Comparison of ENCODE assay signal across 25 cellular contexts in the genomic region with DNA sequence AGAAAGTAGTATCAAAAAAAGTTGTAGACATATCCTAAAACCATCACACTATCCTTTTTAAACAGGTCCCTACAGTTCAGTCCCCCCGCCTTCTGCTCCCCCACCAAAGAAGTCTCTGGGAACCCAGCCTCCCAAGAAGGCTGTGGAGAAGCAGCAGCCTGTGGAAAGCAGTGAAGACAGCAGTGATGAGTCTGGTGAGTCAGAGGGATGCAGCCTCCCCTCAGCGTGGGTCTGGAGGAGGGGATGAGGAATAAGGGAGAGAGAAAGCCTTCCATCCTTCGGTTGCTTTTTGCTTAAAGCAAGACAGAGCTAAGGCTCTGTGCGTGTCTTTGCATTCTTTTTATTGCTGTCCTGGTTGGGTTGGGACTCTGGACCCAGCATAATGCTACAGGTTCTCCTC. TPM values are rescaled to one million over a fixed set of nuclear protein-coding genes. Genes with fewer than 3 reads are reported as not detected.
DNase-seq lines count a peak whose midpoint lies in the region; FAIRE-seq and TF ChIP-seq lines count a peak whose summit lies in the region.
"Had no signal": no experiment of that assay in that cellular context is flagged by ENCODE, and none has a peak within 500 bp of the region (broad histone marks: within the 10 kb centered on the region; RNA-seq: fewer than 3 reads in every experiment).

No MANE protein-coding gene starts in this region.

- H3K23ac ChIP-seq in mesenchymal stem cell (ENCODE audit: low read length in 2 of 2): no peak overlapping the region

- no peak for TF ChIP-seq CTCF in prostate gland (IDR thresholded peaks at IDR 0.05)

- H2AFZ ChIP-seq in mesenchymal stem cell (ENCODE audit: low read depth, low read length): no peak overlapping the region
- H2AFZ ChIP-seq: GM23338 had no signal

- no peak overlapping the region for H2BK15ac ChIP-seq in mesenchymal stem cell (ENCODE audit: low read depth, poor library complexity, severe bottlenecking)

- H3K9ac ChIP-seq in adipocyte (ENCODE audit: low read length): peak overlapping the region; percentile 7
- peak overlapping the region; percentile 11 for H3K9ac ChIP-seq in mesenchymal stem cell (ENCODE audit: low read length)
- H3K9ac ChIP-seq: KMS-11 had no signal

- no peak overlapping the region for H2AK5ac ChIP-seq in mesenchymal stem cell (ENCODE audit: low read length, severe bottlenecking)

- peaks cover 14% of the 10 kb centered on the region for H3K36me3 Mint-ChIP-seq in activated naive CD8-positive, alpha-beta T cell
- H3K36me3 Mint-ChIP-seq in activated naive CD8-positive, alpha-beta T cell treated with anti-CD3 and anti-CD28 coated beads for 36 hours: peaks cover 72% of the 10 kb centered on the region

- intact Hi-C loops in prostate gland (cut with DNase I): no loop called here

- no peak overlapping the region for H2BK120ac ChIP-seq in mesenchymal stem cell (ENCODE audit: low read depth, low read length)

- H3K4me3 ChIP-seq in adipocyte (ENCODE audit: low read length) (no peak overlapping the region), mesenchymal stem cell (ENCODE audit: insufficient read depth in 1 of 2, low read depth in 1 of 2, low read length in 2 of 2) (no peak overlapping the region), prostate gland (no peak overlapping the region), small intestine (ENCODE audit: low read depth in 1 of 2, low read length in 2 of 2) (no peak overlapping the region)
- H3K4me3 ChIP-seq: BLaER1 treated with 17β-estradiol and CSF1 and Interleukin-3, amounts not matched to agents 10 nM and 100 nM; GM23338; HAP-1; SJSA1 had no signal

- H2BK5ac ChIP-seq in mesenchymal stem cell (ENCODE audit: low read depth, low read length, poor library complexity, severe bottlenecking): no peak overlapping the region

- no peak overlapping the region for H3K27ac ChIP-seq in mesenchymal stem cell (ENCODE audit: low read length, poor library complexity, severe bottlenecking)
- H3K27ac ChIP-seq in prostate gland: no peak overlapping the region
- no peak overlapping the region for H3K27ac ChIP-seq in small intestine (ENCODE audit: low read depth in 1 of 2, low read length in 1 of 2)
- H3K27ac ChIP-seq: BLaER1 treated with 17β-estradiol and CSF1 and Interleukin-3, amounts not matched to agents 10 nM and 100 nM; KMS-11; SJSA1 had no signal

- H4K8ac ChIP-seq in mesenchymal stem cell (ENCODE audit: low read length): no peak overlapping the region

- peaks cover 8% of the 10 kb centered on the region for H3K4me1 ChIP-seq in adipocyte (ENCODE audit: control insufficient read depth, insufficient read depth, low read length)
- peaks cover 9% of the 10 kb centered on the region for H3K4me1 ChIP-seq in mesenchymal stem cell (ENCODE audit: control insufficient read depth, insufficient read depth, low read depth, low read length)
- no peaks in the 10 kb centered on the region for H3K4me1 ChIP-seq in prostate gland (replicated peaks)
- no peaks in the 10 kb centered on the region for H3K4me1 ChIP-seq in small intestine (ENCODE audit: control insufficient read depth in 2 of 2, insufficient read depth in 1 of 2, low read depth in 1 of 2, low read length in 1 of 2)
- H3K4me1 ChIP-seq: SJSA1 had no signal

- peaks cover 23% of the 10 kb centered on the region for H3K79me1 ChIP-seq in mesenchymal stem cell (replicated peaks; ENCODE audit: low read length, poor library complexity, severe bottlenecking)

- no peaks in the 10 kb centered on the region for H3K9me3 Mint-ChIP-seq in activated naive CD8-positive, alpha-beta T cell (ENCODE audit: low read depth)
- no peaks in the 10 kb centered on the region for H3K9me3 Mint-ChIP-seq in activated naive CD8-positive, alpha-beta T cell treated with anti-CD3 and anti-CD28 coated beads for 36 hours
- H3K9me3 Mint-ChIP-seq: CD4-positive, alpha-beta T cell; GM23338 had no signal

- WGBS in mesenchymal stem cell: 100% methylated on average over 3 of the region's 4 CpGs
- WGBS in prostate gland: 94% methylated on average over 4 of the region's 4 CpGs
- WGBS in small intestine, 3 donors: 92 to 96% (median 95%) methylated on average over 4 of the region's 4 CpGs

- H3K4me2 ChIP-seq in mesenchymal stem cell (ENCODE audit: low read length, poor library complexity, severe bottlenecking): no peak overlapping the region
- H3K4me2 ChIP-seq: BLaER1 treated with 17β-estradiol and CSF1 and Interleukin-3, amounts not matched to agents 10 nM and 100 nM; GM23338; KMS-11 had no signal

- H2BK12ac ChIP-seq in mesenchymal stem cell (ENCODE audit: low read length in 2 of 2): no peak overlapping the region

- DNase-seq in activated naive CD8-positive, alpha-beta T cell treated with anti-CD3 and anti-CD28 coated beads for 36 hours: no peak
- DNase-seq in adipocyte (ENCODE audit: low read depth) (no peak), mesenchymal stem cell (no peak), prostate gland (ENCODE audit: low spot score) (no peak), small intestine (no peak)
- DNase-seq in stimulated activated CD4-positive, alpha-beta T cell treated with anti-CD3 and anti-CD28 coated beads, Interleukin-4, amount 100 ng/mL, for 4 hours: no peak
- DNase-seq: CD4-positive, alpha-beta T cell; MM.1S; NCI-H1092; NCI-H1417 treated with DMSO at 0.1 percent for 48 hours; NCI-H1694 treated with DMSO at 0.1 percent for 48 hours; NCI-H2081; NCI-H2227 treated with DMSO at 0.1 percent for 48 hours; NCI-H526 treated with DMSO at 0.1 percent for 48 hours; Right ventricle myocardium superior; RPMI8226 had no signal

- H3K27ac Mint-ChIP-seq in activated naive CD8-positive, alpha-beta T cell: peak overlapping the region; percentile 70
- H3K27ac Mint-ChIP-seq in activated naive CD8-positive, alpha-beta T cell treated with anti-CD3 and anti-CD28 coated beads for 36 hours: no peak overlapping the region
- H3K27ac Mint-ChIP-seq: CD4-positive, alpha-beta T cell; GM23338 had no signal

- no peaks in the 10 kb centered on the region for H3K27me3 Mint-ChIP-seq in activated naive CD8-positive, alpha-beta T cell
- H3K27me3 Mint-ChIP-seq in activated naive CD8-positive, alpha-beta T cell treated with anti-CD3 and anti-CD28 coated beads for 36 hours: no peaks in the 10 kb centered on the region
- H3K27me3 Mint-ChIP-seq: CD4-positive, alpha-beta T cell had no signal

- no peak overlapping the region for H3K18ac ChIP-seq in mesenchymal stem cell (ENCODE audit: low read depth in 1 of 2, low read length in 2 of 2)

- H3K4ac ChIP-seq in mesenchymal stem cell (ENCODE audit: low read depth in 1 of 2, low read length in 2 of 2): no peak overlapping the region

- TF ChIP-seq POLR2A in prostate gland (IDR thresholded peaks at IDR 0.05): no peak

- H3K36me3 ChIP-seq in adipocyte (ENCODE audit: control insufficient read depth, insufficient read depth, low read length, severe bottlenecking) (peaks cover 91% of the 10 kb centered on the region), mesenchymal stem cell (ENCODE audit: control insufficient read depth in 1 of 2, insufficient read depth in 2 of 2, low read depth in 1 of 2, low read length in 2 of 2) (peaks cover 53 to 89% of the 10 kb centered on the region in 2 experiments), prostate gland (peaks cover 16 to 38% of the 10 kb centered on the region in 2 donors), small intestine (ENCODE audit: control insufficient read depth in 2 of 2, insufficient read depth in 2 of 2, low read length in 2 of 2) (peaks cover 31 to 41% of the 10 kb centered on the region in 2 donors)

- no peak overlapping the region for H3K14ac ChIP-seq in mesenchymal stem cell (ENCODE audit: low read length in 2 of 2)

- no peaks in the 10 kb centered on the region for H3K9me3 ChIP-seq in adipocyte (ENCODE audit: control insufficient read depth, low read length)
- no peaks in the 10 kb centered on the region for H3K9me3 ChIP-seq in mesenchymal stem cell (ENCODE audit: control insufficient read depth, low read length)
- no peaks in the 10 kb centered on the region for H3K9me3 ChIP-seq in prostate gland
- H3K9me3 ChIP-seq in small intestine (ENCODE audit: control insufficient read depth, low read depth): no peaks in the 10 kb centered on the region
- H3K9me3 ChIP-seq: BLaER1 treated with 17β-estradiol and CSF1 and Interleukin-3, amounts not matched to agents 10 nM and 100 nM; HAP-1; SJSA1 had no signal

- FAIRE-seq in small intestine (lab: Jason Lieb, UNC): no peak
- FAIRE-seq: A204.1, D721Med, GM18507 had no signal

- H3K4me3 Mint-ChIP-seq in activated naive CD8-positive, alpha-beta T cell: no peak overlapping the region
- H3K4me3 Mint-ChIP-seq in activated naive CD8-positive, alpha-beta T cell treated with anti-CD3 and anti-CD28 coated beads for 36 hours: no peak overlapping the region
- H3K4me3 Mint-ChIP-seq: CD4-positive, alpha-beta T cell; GM23338 had no signal

- H3K4me1 Mint-ChIP-seq in activated naive CD8-positive, alpha-beta T cell (ENCODE audit: low read depth): peaks cover 41% of the 10 kb centered on the region
- peaks cover 50% of the 10 kb centered on the region for H3K4me1 Mint-ChIP-seq in activated naive CD8-positive, alpha-beta T cell treated with anti-CD3 and anti-CD28 coated beads for 36 hours

- no peak overlapping the region for H4K91ac ChIP-seq in mesenchymal stem cell (ENCODE audit: low read length)

- no peaks in the 10 kb centered on the region for H3K27me3 ChIP-seq in adipocyte (replicated peaks; ENCODE audit: control insufficient read depth, insufficient read depth, low read length)
- no peaks in the 10 kb centered on the region for H3K27me3 ChIP-seq in mesenchymal stem cell (ENCODE audit: control insufficient read depth in 1 of 2, insufficient read depth in 1 of 2, low read length in 2 of 2)
- H3K27me3 ChIP-seq in prostate gland (replicated peaks; ENCODE audit: insufficient read depth): no peaks in the 10 kb centered on the region
- H3K27me3 ChIP-seq in small intestine (ENCODE audit: control insufficient read depth in 2 of 2, insufficient read depth in 2 of 2, low read length in 2 of 2): no peaks in the 10 kb centered on the region
- H3K27me3 ChIP-seq: BLaER1 treated with 17β-estradiol and CSF1 and Interleukin-3, amounts not matched to agents 10 nM and 100 nM; SJSA1 had no signal

RNA-seq across cellular contexts. Expression of a gene that starts 7.6 kb away (rescaled TPM):
- total RNA-seq in activated naive CD8-positive, alpha-beta T cell treated with anti-CD3 and anti-CD28 coated beads for 36 hours: 100 to 1,000 TPM; 337 to 346 TPM
- polyA plus RNA-seq in mesenchymal stem cell (2013, experiment 1 of 2): 45.7 TPM
- polyA plus RNA-seq in mesenchymal stem cell (2013, experiment 2 of 2): 46.3 TPM
- total RNA-seq in prostate gland: 10 to 100 TPM; 50.3 to 67.9 TPM
- 10 to 100 TPM; 12.7 to 48.9 (median 19.7) TPM for polyA plus RNA-seq in small intestine

RNA-seq across cellular contexts. Expression of a gene that starts 27.0 kb away (rescaled TPM):
- 100 to 1,000 TPM; 104 to 111 TPM for total RNA-seq in activated naive CD8-positive, alpha-beta T cell treated with anti-CD3 and anti-CD28 coated beads for 36 hours
- polyA plus RNA-seq in mesenchymal stem cell (2013, experiment 1 of 2): 25.0 TPM
- 23.2 TPM for polyA plus RNA-seq in mesenchymal stem cell (2013, experiment 2 of 2)
- 10 to 100 TPM; 19.8 to 24.4 TPM for total RNA-seq in prostate gland
- 10 to 100 TPM in 1 of 3 donors, 1 to 10 TPM in 2; 4.5 to 15.5 (median 8.4) TPM for polyA plus RNA-seq in small intestine

RNA-seq across cellular contexts. Expression of a gene that starts 39.7 kb away (rescaled TPM):
- 10 to 100 TPM; 68.0 to 71.5 TPM for total RNA-seq in activated naive CD8-positive, alpha-beta T cell treated with anti-CD3 and anti-CD28 coated beads for 36 hours
- 84.4 TPM for polyA plus RNA-seq in mesenchymal stem cell (2013, experiment 1 of 2)
- polyA plus RNA-seq in mesenchymal stem cell (2013, experiment 2 of 2): 79.9 TPM
- 10 to 100 TPM; 55.0 to 91.5 TPM for total RNA-seq in prostate gland
- polyA plus RNA-seq in small intestine: 10 to 100 TPM; 11.9 to 21.7 (median 11.9) TPM

Comparison
In these comparisons a context has a peak if more than half of its experiments do, and no peak if none do; other contexts are left out.
1. RNA of a gene that starts 7.6 kb away (total RNA-seq): 337 to 346 TPM in activated naive CD8-positive, alpha-beta T cell treated with anti-CD3 and anti-CD28 coated beads for 36 hours; 50.3 to 67.9 TPM in prostate gland; every median in the first group is over 4 times any median in the second.
2. RNA of a gene that starts 27.0 kb away (total RNA-seq): 104 to 111 TPM in activated naive CD8-positive, alpha-beta T cell treated with anti-CD3 and anti-CD28 coated beads for 36 hours; 19.8 to 24.4 TPM in prostate gland; every median in the first group is over 4 times any median in the second.